22 cellular contexts compared by ENCODE assay signal in the genomic region with DNA sequence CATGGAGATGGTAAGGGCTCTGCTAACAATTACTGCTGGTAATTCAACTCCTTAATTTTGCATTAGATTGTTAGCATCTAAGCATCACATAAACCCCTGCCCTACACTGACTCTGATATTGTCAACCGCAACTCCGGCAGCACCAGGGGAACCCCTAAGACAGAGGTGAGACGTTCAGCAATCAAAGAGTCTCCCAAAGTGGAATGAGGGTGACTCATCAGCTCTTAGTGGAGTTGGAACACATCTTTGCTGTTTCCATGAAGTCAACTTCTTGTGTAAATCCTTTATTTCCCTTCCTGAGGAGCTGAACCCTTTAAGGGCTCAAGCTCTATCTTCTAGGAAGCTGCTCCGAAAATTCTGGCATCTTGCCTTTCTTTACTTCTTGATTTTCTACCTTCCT. TPM values are rescaled to one million over a fixed set of nuclear protein-coding genes. Genes with fewer than 3 reads are reported as not detected.
DNase-seq lines count a peak whose midpoint lies in the region; ATAC-seq, FAIRE-seq and TF ChIP-seq lines count a peak whose summit lies in the region.
"Had no signal": no experiment of that assay in that cellular context is flagged by ENCODE, and none has a peak within 500 bp of the region (broad histone marks: within the 10 kb centered on the region; RNA-seq: fewer than 3 reads in every experiment).

No MANE protein-coding gene starts in this region.

- no peaks in the 10 kb centered on the region for H3K27me3 Mint-ChIP-seq in CD4-positive, alpha-beta memory T cell

- CTCF ChIA-PET in K562 (lab: Yijun Ruan, JAX; ENCODE audit: low intra/inter-chr PET ratio): no interaction called here
- CTCF ChIA-PET in CD4-positive, alpha-beta memory T cell (lab: Charles Lee; ENCODE audit: partially characterized antibody): no interaction called here

- intact Hi-C loops in K562 (cut with micrococcal nuclease): no loop called here
- intact Hi-C loops in CD4-positive, alpha-beta memory T cell (cut with micrococcal nuclease): no loop called here

- no peaks in the 10 kb centered on the region for H3K9me1 ChIP-seq in K562 (ENCODE audit: control insufficient read depth, insufficient read depth, low read length)

- TF ChIP-seq POLR2A in H54 (IDR thresholded peaks at IDR 0.05; ENCODE audit: low read depth, low read length) (no peak), K562 (conservative IDR thresholded peaks at IDR 0.05) (no peak; the same call in 1 of the 2 replicates), upper lobe of left lung (IDR thresholded peaks at IDR 0.05) (no peak)

- peaks cover 54 to 82% of the 10 kb centered on the region in 2 donors for H3K36me3 Mint-ChIP-seq in CD4-positive, alpha-beta memory T cell

- ATAC-seq in K562 (no peak), upper lobe of left lung (ENCODE audit: low FRiP score in 2 of 2) (peak; percentile 26 to 67)
- ATAC-seq: left colon had no signal

- no peaks in the 10 kb centered on the region for H4K20me1 ChIP-seq in K562 (replicated peaks; ENCODE audit: control insufficient read depth, insufficient read depth, low read length)

- H3K4me3 ChIP-seq in K562 (no peak overlapping the region), fibroblast of villous mesenchyme (ENCODE audit: low read depth, low read length) (no peak overlapping the region), upper lobe of left lung (no peak overlapping the region)
- H3K4me3 ChIP-seq in CD4-positive, alpha-beta memory T cell (ENCODE audit: low read length in 2 of 2): no peak overlapping the region

- H3K4me3 Mint-ChIP-seq in CD4-positive, alpha-beta memory T cell: no peak overlapping the region

- H3K4me1 Mint-ChIP-seq in CD4-positive, alpha-beta memory T cell: no peaks in the 10 kb centered on the region

- H3K27ac Mint-ChIP-seq in CD4-positive, alpha-beta memory T cell: no peak overlapping the region

- TF ChIP-seq CTCF in K562 (IDR thresholded peaks at IDR 0.05 in 2 of 3, conservative IDR thresholded peaks at IDR 0.05 in 1 of 3; ENCODE audit: insufficient read depth in 2 of 3, low read depth in 1 of 3, low read length in 3 of 3) (no peak), fibroblast of villous mesenchyme (IDR thresholded peaks at IDR 0.05; ENCODE audit: insufficient read depth, low read depth, low read length) (no peak), upper lobe of left lung (IDR thresholded peaks at IDR 0.05) (no peak)

- H3K27ac ChIP-seq in K562 (ENCODE audit: extremely low read depth, low read depth, low read length): no peak overlapping the region
- peak overlapping the region in 2 of 4 donors; percentile 3 to 60 for H3K27ac ChIP-seq in upper lobe of left lung
- no peak overlapping the region for H3K27ac ChIP-seq in CD4-positive, alpha-beta memory T cell (ENCODE audit: low read depth, low read length)

- TF ChIP-seq EP300 in K562 (IDR thresholded peaks at IDR 0.05; ENCODE audit: low read length) (no peak), upper lobe of left lung (IDR thresholded peaks at IDR 0.05) (no peak)

- in situ Hi-C loops in K562 (cut with MboI): no loop called here

- POLR2A ChIA-PET in K562 (lab: Yijun Ruan, JAX): interaction anchor here (1.0 kb wide), 1 partner anchor 13 kb away, joined by 4 read pairs; no protein-coding TSS in a partner anchor
- POLR2A ChIA-PET in CD4-positive, alpha-beta memory T cell (lab: Charles Lee; ENCODE audit: partially characterized antibody): no interaction called here

- BruUV-seq in K562 (replicated peaks; lab: Mats Ljungman, UMichigan): no TSS peak

- H3K4me1 ChIP-seq in K562 (replicated peaks in 1 of 2; ENCODE audit: control insufficient read depth in 2 of 2, insufficient read depth in 2 of 2, low read length in 2 of 2) (no peaks in the 10 kb centered on the region; a peak in 2 of 5 replicates), upper lobe of left lung (no peaks in the 10 kb centered on the region)
- no peaks in the 10 kb centered on the region for H3K4me1 ChIP-seq in CD4-positive, alpha-beta memory T cell (ENCODE audit: insufficient read depth, low read length)

- TF ChIP-seq RAD21 in K562 (CRISPR knock-in tag; conservative IDR thresholded peaks at IDR 0.05 in 1 of 2, IDR thresholded peaks at IDR 0.05 in 1 of 2): no peak

- FAIRE-seq in H54 (lab: Jason Lieb, UNC): peak; percentile 43
- no peak for FAIRE-seq in K562 (lab: Jason Lieb, UNC)
- FAIRE-seq: frontal cortex, G401.6 had no signal

- DNase-seq in H54 (ENCODE audit: insufficient read length, low spot score) (no peak), K562 (ENCODE audit: extremely low read depth in 1 of 4, low spot score in 3 of 4) (no peak), fibroblast of villous mesenchyme (ENCODE audit: low read depth) (peak; percentile 40), upper lobe of left lung (peak in 1 of 2 donors; percentile 42), middle frontal gyrus (ENCODE audit: extremely low spot score, low spot score) (no peak), cerebellum (ENCODE audit: low spot score) (no peak)
- no peak for DNase-seq in CD4-positive, alpha-beta memory T cell
- DNase-seq: activated CD4-positive, alpha-beta T cell treated with anti-CD3 and anti-CD28 coated beads for 48 hours; activated gamma-delta T cell; amniotic stem cell; Calu3; left colon; NCI-H1436; NCI-H2171 treated with DMSO at 0.1 percent for 48 hours; NCI-H526 treated with DMSO at 0.1 percent for 48 hours; stimulated activated CD4-positive, alpha-beta T cell treated with anti-CD3 and anti-CD28 coated beads, Interleukin-12 subunit alpha, Interleukin-12 subunit beta, amount 100 ng/mL, for 4 hours; stimulated activated CD8-positive, alpha-beta memory T cell treated with anti-CD3 and anti-CD28 coated beads, Interleukin-4, amount 100 ng/mL, for 48 hours had no signal

- H3K79me2 ChIP-seq in K562 (ENCODE audit: control insufficient read depth, insufficient read depth, low read length): no peaks in the 10 kb centered on the region

- no peak overlapping the region for H3K4me2 ChIP-seq in K562 (ENCODE audit: insufficient read depth, low read length)

- WGBS in K562 (ENCODE audit: insufficient coverage, low coverage, missing lambda C conversion rate): 74% methylated on average over 4 of the region's 4 CpGs
- 64 to 75% methylated on average over 4 of the region's 4 CpGs for WGBS in upper lobe of left lung, 2 donors

- H3K36me3 ChIP-seq in K562 (ENCODE audit: control insufficient read depth, insufficient read depth, low read length) (peaks cover 91% of the 10 kb centered on the region), upper lobe of left lung (peaks cover 16 to 84% (median 25%) of the 10 kb centered on the region in 4 donors)
- peaks cover 43% of the 10 kb centered on the region for H3K36me3 ChIP-seq in CD4-positive, alpha-beta memory T cell (ENCODE audit: insufficient read depth, low read length)

- H3K9me3 ChIP-seq in K562 (replicated peaks; ENCODE audit: control insufficient read depth, insufficient read depth, low read depth, low read length) (no peaks in the 10 kb centered on the region), upper lobe of left lung (no peaks in the 10 kb centered on the region)
- no peaks in the 10 kb centered on the region for H3K9me3 ChIP-seq in CD4-positive, alpha-beta memory T cell (ENCODE audit: control insufficient read depth in 1 of 2, low read length in 2 of 2)

- H3K9me3 Mint-ChIP-seq in CD4-positive, alpha-beta memory T cell: peaks cover 0 to 2% (median 0%) of the 10 kb centered on the region in 8 donors

- no peak overlapping the region for H3K9ac ChIP-seq in K562 (ENCODE audit: insufficient read depth in 1 of 2, low read depth in 2 of 2, low read length in 2 of 2)

- H3K27me3 ChIP-seq in K562 (ENCODE audit: control insufficient read depth in 2 of 2, insufficient read depth in 2 of 2, low read length in 2 of 2) (no peaks in the 10 kb centered on the region), upper lobe of left lung (no peaks in the 10 kb centered on the region)
- no peaks in the 10 kb centered on the region for H3K27me3 ChIP-seq in CD4-positive, alpha-beta memory T cell (ENCODE audit: insufficient read depth, low read length)

- H2AFZ ChIP-seq in K562 (ENCODE audit: low read depth, low read length): no peak overlapping the region

RNA-seq across cellular contexts. Expression of gene ABCG8, which starts 52.1 kb away (rescaled TPM):
- not detected in 2 replicates for total RNA-seq in K562 (2011; cell fraction: chromatin; rRNA removed; ENCODE audit: low replicate concordance)
- total RNA-seq in K562 (2011; cell fraction: nucleolus; rRNA removed): not detected in 2 replicates
- total RNA-seq in K562 (2011; cell fraction: nucleoplasm; rRNA removed): not detected in 2 replicates
- total RNA-seq in K562 (2014; rRNA removed): not detected in 2 replicates
- total RNA-seq in K562 (2014; rRNA removed; fragmentation: Illumina TruSeq; extraction: Trizol): not detected in 2 replicates
- total RNA-seq in K562 (2015; rRNA removed; fragmentation: Illumina TruSeq; extraction: Trizol): not detected in 2 replicates
- not detected in 2 replicates for total RNA-seq in K562 (2021)
- not detected in 2 replicates for polyA plus RNA-seq in K562 (2011; rRNA removed)
- not detected in 2 replicates for polyA plus RNA-seq in K562 (2011; cell fraction: cytosol; rRNA removed)
- not detected in 2 replicates for polyA plus RNA-seq in K562 (2011; cell fraction: nucleus; rRNA removed)
- polyA plus RNA-seq in K562 (2012): 0.01 TPM in 1 of 2 replicates, not detected in the other
- not detected in 2 replicates for polyA plus RNA-seq in K562 (2014; fragmentation: Illumina TruSeq; extraction: Trizol)
- not detected for polyA plus RNA-seq in K562 (2014; fragmentation: Nextera tagmentation; extraction: Ambion mirVana)
- polyA plus RNA-seq in K562 (2014; rRNA removed): not detected in 2 replicates
- not detected in 2 replicates for polyA minus RNA-seq in K562 (2011; rRNA and poly(A)+ RNA removed)
- polyA minus RNA-seq in K562 (2011; cell fraction: cytosol; rRNA and poly(A)+ RNA removed): not detected in 2 replicates
- polyA minus RNA-seq in K562 (2011; cell fraction: nucleus; rRNA and poly(A)+ RNA removed): not detected in 2 replicates
- total RNA-seq in fibroblast of villous mesenchyme: not detected in 2 replicates
- total RNA-seq in upper lobe of left lung: under 1 TPM in 2 of 6 donors, not detected in 4; 0.10 to 0.20 TPM
- 0.27 TPM for total RNA-seq in cerebellum
- total RNA-seq in CD4-positive, alpha-beta memory T cell: not detected
- under 1 TPM in 1 of 2 donors, not detected in 1; 0.10 TPM for polyA plus RNA-seq in CD4-positive, alpha-beta memory T cell
- total RNA-seq: chondrocyte had no signal
- polyA plus RNA-seq: BJ had no signal

RNA-seq across cellular contexts. Expression of gene ABCG5, which starts 52.2 kb away (rescaled TPM):
- total RNA-seq in K562 (2011; cell fraction: chromatin; rRNA removed; ENCODE audit: low replicate concordance): not detected in 2 replicates
- not detected in 2 replicates for total RNA-seq in K562 (2011; cell fraction: nucleolus; rRNA removed)
- total RNA-seq in K562 (2011; cell fraction: nucleoplasm; rRNA removed): not detected in 2 replicates
- total RNA-seq in K562 (2014; rRNA removed) (not detected in 2 replicates), K562 (2014; rRNA removed; fragmentation: Illumina TruSeq; extraction: Trizol) (not detected in 2 replicates), K562 (2015; rRNA removed; fragmentation: Illumina TruSeq; extraction: Trizol) (not detected in 2 replicates), K562 (2021) (not detected in 2 replicates), fibroblast of villous mesenchyme (not detected in 2 replicates), upper lobe of left lung (under 1 TPM in 1 of 6 donors, not detected in 5; 0.09 TPM), cerebellum (not detected)
- polyA plus RNA-seq in K562 (2011; rRNA removed) (not detected in 2 replicates), K562 (2014; fragmentation: Illumina TruSeq; extraction: Trizol) (not detected in 2 replicates), K562 (2014; fragmentation: Nextera tagmentation; extraction: Ambion mirVana) (under 1 TPM; 0.01 TPM), K562 (2014; rRNA removed) (not detected in 2 replicates)
- polyA plus RNA-seq in K562 (2011; cell fraction: cytosol; rRNA removed): not detected in 2 replicates
- polyA plus RNA-seq in K562 (2011; cell fraction: nucleus; rRNA removed): not detected in 2 replicates
- 0.03 and 0.05 TPM in 2 replicates for polyA plus RNA-seq in K562 (2012)
- polyA minus RNA-seq in K562 (2011; rRNA and poly(A)+ RNA removed): not detected in 2 replicates
- polyA minus RNA-seq in K562 (2011; cell fraction: cytosol; rRNA and poly(A)+ RNA removed): not detected in 2 replicates
- not detected in 2 replicates for polyA minus RNA-seq in K562 (2011; cell fraction: nucleus; rRNA and poly(A)+ RNA removed)
- not detected for total RNA-seq in CD4-positive, alpha-beta memory T cell
- not detected for polyA plus RNA-seq in CD4-positive, alpha-beta memory T cell
- total RNA-seq: chondrocyte, frontal cortex, temporal lobe had no signal
- polyA plus RNA-seq: BJ had no signal
